19 cellular contexts compared by ENCODE assay signal in genomic region chr20:62050166-62051120, GRCh38. TPM values are rescaled to one million over a fixed set of nuclear protein-coding genes. Genes with fewer than 3 reads are reported as not detected.
A peak's percentile ranks its signal among the peaks of the same experiment; 100 is the strongest.
DNase-seq lines count a peak whose midpoint lies in the region; ATAC-seq, FAIRE-seq and TF ChIP-seq lines count a peak whose summit lies in the region.
"Had no signal": no experiment of that assay in that cellular context is flagged by ENCODE, and none has a peak within 500 bp of the region (broad histone marks: within the 10 kb centered on the region; RNA-seq: fewer than 3 reads in every experiment).

No MANE protein-coding gene starts in this region.

- peaks cover 2% of the 10 kb centered on the region for H3K4me1 ChIP-seq in CD4-positive, CD25-positive, alpha-beta regulatory T cell (ENCODE audit: control insufficient read depth, insufficient read depth, low read length, poor library complexity, severe bottlenecking)
- H3K4me1 ChIP-seq in H9 (ENCODE audit: insufficient read depth, low read length) = no peaks in the 10 kb centered on the region; the same call in 1 of the 2 replicates
- H3K4me1 ChIP-seq: breast epithelium had no signal

- H3K18ac ChIP-seq in H9 (ENCODE audit: insufficient read length, low read depth, low read length) = no peak overlapping the region

- peaks cover 11 to 69% (median 21%) of the 10 kb centered on the region in 4 donors for H3K4me1 Mint-ChIP-seq in CD4-positive, CD25-positive, alpha-beta regulatory T cell
- H3K4me1 Mint-ChIP-seq in H9 = peaks cover 59 to 64% of the 10 kb centered on the region in 2 experiments

- H3K27ac ChIP-seq in CD4-positive, CD25-positive, alpha-beta regulatory T cell (ENCODE audit: insufficient read depth, low read length, poor library complexity, severe bottlenecking) = no peak overlapping the region
- H3K27ac ChIP-seq in H9 (ENCODE audit: insufficient read length, low read depth, low read length) = no peak overlapping the region
- H3K27ac ChIP-seq: breast epithelium, GM23248 had no signal

- TF ChIP-seq CTCF in H9 (conservative IDR thresholded peaks at IDR 0.05) (no peak), omental fat pad (IDR thresholded peaks at IDR 0.05) (no peak)

- H3K23ac ChIP-seq in H9 (ENCODE audit: insufficient read length, low read depth, low read length) = no peak overlapping the region

- no peak overlapping the region for H3K9ac ChIP-seq in H9 (ENCODE audit: extremely low read depth, insufficient read length, low read length)
- H3K9ac ChIP-seq: GM23248 had no signal

- peak overlapping the region in 1 of 4 donors; percentile 42 for H3K4me3 Mint-ChIP-seq in CD4-positive, CD25-positive, alpha-beta regulatory T cell
- H3K4me3 Mint-ChIP-seq in H9 = peak overlapping the region in 1 of 2 experiments; percentile 12; a peak in 1 of 5 replicates
- H3K4me3 Mint-ChIP-seq: activated CD4-positive, alpha-beta T cell treated with anti-CD3 and anti-CD28 coated beads, Interleukin-2, amount 10 ng/mL, durations not matched to agents 24 days and 14 days had no signal

- intact Hi-C loops in left colon (cut with DNase I, micrococcal nuclease) = no loop called here

- H3K27ac Mint-ChIP-seq in CD4-positive, CD25-positive, alpha-beta regulatory T cell = peak overlapping the region in 2 of 3 donors; percentile 23 to 90
- H3K27ac Mint-ChIP-seq in H9 = peak overlapping the region; percentile 68 to 84 (median 78); a peak in 5 of 7 replicates
- H3K27ac Mint-ChIP-seq: activated CD4-positive, alpha-beta T cell treated with anti-CD3 and anti-CD28 coated beads, Interleukin-2, amount 10 ng/mL, durations not matched to agents 24 days and 14 days had no signal

- no peaks in the 10 kb centered on the region for H3K9me3 Mint-ChIP-seq in CD4-positive, CD25-positive, alpha-beta regulatory T cell
- H3K9me3 Mint-ChIP-seq in H9 = peaks cover 0 to under 1% of the 10 kb centered on the region in 2 experiments; a peak in 2 of 5 replicates
- H3K9me3 Mint-ChIP-seq: activated CD4-positive, alpha-beta T cell treated with anti-CD3 and anti-CD28 coated beads, Interleukin-2, amount 10 ng/mL, durations not matched to agents 24 days and 14 days had no signal

- H4K20me1 ChIP-seq in H9 (ENCODE audit: control insufficient read depth, insufficient read depth, insufficient read length) = peaks cover 7% of the 10 kb centered on the region

- no peaks in the 10 kb centered on the region for H3K9me3 ChIP-seq in CD4-positive, CD25-positive, alpha-beta regulatory T cell (ENCODE audit: control insufficient read depth in 2 of 2, low read length in 2 of 2)
- no peaks in the 10 kb centered on the region for H3K9me3 ChIP-seq in H9 (ENCODE audit: control insufficient read depth, low read depth, low read length)
- H3K9me3 ChIP-seq: breast epithelium had no signal

- H4K5ac ChIP-seq in H9 (ENCODE audit: insufficient read length, low read depth, low read length) = no peak overlapping the region

- H3K27me3 Mint-ChIP-seq in CD4-positive, CD25-positive, alpha-beta regulatory T cell = no peaks in the 10 kb centered on the region
- no peaks in the 10 kb centered on the region; the same call in 1 of the 2 replicates for H3K27me3 Mint-ChIP-seq in H9 (ENCODE audit: low read depth)
- H3K27me3 Mint-ChIP-seq: activated CD4-positive, alpha-beta T cell treated with anti-CD3 and anti-CD28 coated beads, Interleukin-2, amount 10 ng/mL, durations not matched to agents 24 days and 14 days had no signal

- no peak overlapping the region for H2BK12ac ChIP-seq in H9 (ENCODE audit: insufficient read length, low read depth, low read length)

- no peak for FAIRE-seq in HTR-8/SVneo (lab: Jason Lieb, UNC)
- FAIRE-seq: GM18507 had no signal

- peaks cover 52% of the 10 kb centered on the region; the same call in 1 of the 2 replicates for H3K79me2 ChIP-seq in H9 (ENCODE audit: insufficient read depth, low read length)

- H3K36me3 ChIP-seq in CD4-positive, CD25-positive, alpha-beta regulatory T cell (ENCODE audit: control insufficient read depth, insufficient read depth, low read length) = peaks cover 3% of the 10 kb centered on the region
- H3K36me3 ChIP-seq: breast epithelium had no signal

- H2BK20ac ChIP-seq in H9 (ENCODE audit: low read depth, low read length, poor library complexity, severe bottlenecking) = no peak overlapping the region

- H3K79me1 ChIP-seq in H9 (ENCODE audit: insufficient read depth, low read depth, low read length, poor library complexity, severe bottlenecking) = peaks cover 2% of the 10 kb centered on the region

- no peak overlapping the region for H2BK120ac ChIP-seq in H9 (ENCODE audit: low read depth, low read length, poor library complexity, severe bottlenecking)

- no peak overlapping the region for H2AFZ ChIP-seq in H9 (ENCODE audit: low read length)
- H2AFZ ChIP-seq: GM23248 had no signal

- H3K4ac ChIP-seq in H9 (ENCODE audit: low read depth, low read length) = no peak overlapping the region

- no peak for ATAC-seq in CD4-positive, CD25-positive, alpha-beta regulatory T cell (ENCODE audit: low read depth in 2 of 2)
- ATAC-seq in left colon = peak; percentile 85
- ATAC-seq in omental fat pad (ENCODE audit: low FRiP score) = peak; percentile 21
- ATAC-seq in GM19351 (IDR thresholded peaks at IDR 0.05; ENCODE audit: unreplicated experiment) = no peak
- ATAC-seq in GM19035 (IDR thresholded peaks at IDR 0.05; ENCODE audit: unreplicated experiment) = no peak

- H3K4me2 ChIP-seq in H9 (ENCODE audit: insufficient read depth, insufficient read length, low read length) = no peak overlapping the region

- WGBS in H9 (ENCODE audit: extremely low coverage, insufficient read length, low lambda C conversion rate) = no CpG with 5 or more reads among the region's 18 CpGs

- H3K14ac ChIP-seq in H9 (ENCODE audit: insufficient read depth, low read length) = peak overlapping the region; percentile 8; the same call in 1 of the 2 replicates

- no peak overlapping the region for H2BK5ac ChIP-seq in H9 (ENCODE audit: insufficient read length, low read length)

- H3K36me3 Mint-ChIP-seq in CD4-positive, CD25-positive, alpha-beta regulatory T cell = peaks cover 5% of the 10 kb centered on the region
- H3K36me3 Mint-ChIP-seq in H9 (ENCODE audit: insufficient read depth in 1 of 3, low read depth in 3 of 3) = peaks cover 15 to 21% (median 20%) of the 10 kb centered on the region in 3 experiments

- no peak for DNase-seq in CD4-positive, CD25-positive, alpha-beta regulatory T cell
- DNase-seq in H9 (no peak), left colon (no peak), omental fat pad (ENCODE audit: low spot score) (no peak), HTR-8/SVneo (ENCODE audit: insufficient read length, low spot score) (no peak)
- no peak for DNase-seq in activated T-cell treated with anti-CD3 and anti-CD28 coated beads, Interleukin-2, amount 50 U/mL, for 48 hours
- DNase-seq: activated CD4-positive, alpha-beta T cell treated with anti-CD3 and anti-CD28 coated beads, Interleukin-2, amount 10 ng/mL, durations not matched to agents 24 days and 14 days; Calu3; erythroblast; foreskin melanocyte; GM23248; Kasumi-1; NCI-H1092 treated with DMSO at 0.1 percent for 48 hours; NCI-H524 treated with DMSO at 0.1 percent for 48 hours; Right ventricle myocardium superior had no signal

- no peak overlapping the region for H2AK5ac ChIP-seq in H9 (ENCODE audit: insufficient read length, low read length)

- no peaks in the 10 kb centered on the region for H3K23me2 ChIP-seq in H9 (ENCODE audit: insufficient read length, low read depth, low read length, poor library complexity, severe bottlenecking)

- H3T11ph ChIP-seq in H9 (ENCODE audit: low read length) = no peak overlapping the region

- H4K8ac ChIP-seq in H9 (replicated peaks; ENCODE audit: insufficient read length, low read depth, low read length) = no peak overlapping the region

- H2BK15ac ChIP-seq in H9 (ENCODE audit: low read depth, low read length) = no peak overlapping the region

- no peak overlapping the region for H3K4me3 ChIP-seq in CD4-positive, CD25-positive, alpha-beta regulatory T cell (ENCODE audit: low read depth, low read length)
- H3K4me3 ChIP-seq: breast epithelium, GM23248 had no signal

- H4K91ac ChIP-seq in H9 (ENCODE audit: insufficient read length, low read depth, low read length) = no peak overlapping the region

- H3K56ac ChIP-seq in H9 (ENCODE audit: insufficient read length, low read depth, low read length) = no peak overlapping the region

- H3K27me3 ChIP-seq in CD4-positive, CD25-positive, alpha-beta regulatory T cell (ENCODE audit: control insufficient read depth, insufficient read depth, low read length) = no peaks in the 10 kb centered on the region
- no peaks in the 10 kb centered on the region for H3K27me3 ChIP-seq in H9 (ENCODE audit: insufficient read depth, low read length)
- H3K27me3 ChIP-seq: breast epithelium had no signal

RNA-seq across cellular contexts. Expression of gene TAF4, which starts 15.2 kb away (rescaled TPM):
- total RNA-seq in CD4-positive, CD25-positive, alpha-beta regulatory T cell = 20.4 TPM
- polyA plus RNA-seq in CD4-positive, CD25-positive, alpha-beta regulatory T cell = 1 to 10 TPM in 1 of 4 donors, under 1 TPM in 3; 0.76 to 2.6 (median 0.87) TPM
- total RNA-seq in H9 (2021) (30.8 and 40.9 TPM in 2 replicates), left colon (10 to 100 TPM; 22.1 to 28.2 TPM), omental fat pad (10 to 100 TPM in 2 of 4 donors, 1 to 10 TPM in 2; 7.1 to 15.9 (median 11.9) TPM)

Comparison
In these comparisons a context has a peak if more than half of its experiments do, and no peak if none do; other contexts are left out.
1. ATAC-seq: peak in left colon (single experiment) and omental fat pad (single experiment); none in CD4-positive, CD25-positive, alpha-beta regulatory T cell (0 of 2), GM19351 (single experiment) and GM19035 (single experiment).